Comparison of ENCODE assay signal across 22 cellular contexts in the genomic region with DNA sequence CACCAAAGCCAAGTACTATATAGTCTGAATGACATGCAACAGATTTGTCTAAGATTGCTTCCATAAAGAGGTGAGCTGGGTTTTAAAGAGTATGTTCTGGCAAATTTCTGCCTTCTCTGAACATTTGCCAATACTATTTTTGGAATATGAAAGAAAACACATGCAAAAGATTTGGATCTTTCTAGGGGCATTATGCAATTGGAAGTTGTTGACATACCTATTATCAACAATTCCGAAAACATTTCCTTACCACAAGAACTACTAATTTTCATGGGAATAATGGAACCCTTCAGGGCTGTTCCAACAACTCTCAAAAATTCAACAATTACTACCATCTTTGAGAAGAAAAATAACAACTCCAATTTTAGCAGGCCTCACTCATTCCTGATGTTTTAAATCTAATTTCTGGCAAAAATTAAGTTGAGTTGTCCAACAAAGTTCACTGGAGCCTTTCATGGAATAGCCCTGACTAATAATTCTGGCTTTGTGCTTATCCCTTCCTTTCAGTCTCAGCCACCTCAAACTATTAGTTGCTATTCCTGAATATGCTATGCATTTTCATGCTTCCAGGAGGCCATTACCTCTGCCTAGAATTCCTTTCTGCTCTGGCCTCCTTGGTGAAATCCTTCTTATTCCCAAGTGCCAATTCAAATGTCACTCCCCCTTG.
A peak's percentile ranks its signal among the peaks of the same experiment; 100 is the strongest.
DNase-seq lines count a peak whose midpoint lies in the region; ATAC-seq and TF ChIP-seq lines count a peak whose summit lies in the region.
"Had no signal": no experiment of that assay in that cellular context is flagged by ENCODE, and none has a peak within 500 bp of the region (broad histone marks: within the 10 kb centered on the region; RNA-seq: fewer than 3 reads in every experiment).

No MANE protein-coding gene starts in this region.

- H3K4me3 ChIP-seq in urinary bladder (ENCODE audit: low read depth, low read length): no peak overlapping the region
- H3K4me3 ChIP-seq: hepatocyte, tibial nerve had no signal

- peaks cover 4% of the 10 kb centered on the region for H3K36me3 Mint-ChIP-seq in nephron (ENCODE audit: low read depth)

- ATAC-seq in SK-N-SH treated with all-trans-retinoic acid at 6 μM for 48 hours: no peak
- no peak for ATAC-seq in omental fat pad (ENCODE audit: low FRiP score)
- no peak for ATAC-seq in GM18519 (IDR thresholded peaks at IDR 0.05; ENCODE audit: low FRiP score, unreplicated experiment)
- ATAC-seq: activated CD4-positive, CD25-positive, alpha-beta regulatory T cell treated with anti-CD3 and anti-CD28 coated beads, Interleukin-2, amount 50 U/mL, for 24 hours had no signal

- peak overlapping the region; percentile 50 for H3K27ac ChIP-seq in urinary bladder (ENCODE audit: low read depth)
- H3K27ac ChIP-seq: C4-2B, epithelial cell of prostate had no signal

- no peaks in the 10 kb centered on the region for H3K27me3 Mint-ChIP-seq in nephron (ENCODE audit: low read depth)
- H3K27me3 Mint-ChIP-seq: IgD-negative memory B cell had no signal

- H3K27ac Mint-ChIP-seq in nephron: peak overlapping the region; percentile 19 to 70 (median 68)
- H3K27ac Mint-ChIP-seq: IgD-negative memory B cell had no signal

- H3K4me3 Mint-ChIP-seq in nephron: no peak overlapping the region
- H3K4me3 Mint-ChIP-seq: IgD-negative memory B cell had no signal

- no peaks in the 10 kb centered on the region for H3K36me3 ChIP-seq in urinary bladder (ENCODE audit: insufficient read depth)
- H3K36me3 ChIP-seq: tibial nerve had no signal

- no peaks in the 10 kb centered on the region for H3K9me3 Mint-ChIP-seq in nephron
- H3K9me3 Mint-ChIP-seq: IgD-negative memory B cell had no signal

- 17% methylated on average over 1 of the region's 1 CpG for WGBS in urinary bladder

- DNase-seq in fibroblast of peridontal ligament (ENCODE audit: extremely low read depth): peak; percentile 62
- DNase-seq in cerebellum (ENCODE audit: low spot score): no peak
- no peak for DNase-seq in DMS53 (lab: John Stamatoyannopoulos, UW)
- no peak for DNase-seq in omental fat pad (ENCODE audit: low spot score)
- DNase-seq: amygdala; dermis blood vessel endothelial cell; midbrain; NCI-H1930; NCI-H526; stimulated activated CD4-positive, alpha-beta T cell treated with anti-CD3 and anti-CD28 coated beads, Interleukin-4, amount 100 ng/mL, for 4 hours; stimulated activated CD8-positive, alpha-beta memory T cell treated with anti-CD3 and anti-CD28 coated beads, Interleukin-4, amount 100 ng/mL, for 48 hours; T-helper 9 cell had no signal

- H3K4me1 ChIP-seq in urinary bladder (ENCODE audit: insufficient read depth): no peaks in the 10 kb centered on the region

- TF ChIP-seq CTCF in nephron (IDR thresholded peaks at IDR 0.05; ENCODE audit: unreplicated experiment in 3 of 3): no peak
- TF ChIP-seq CTCF in omental fat pad (IDR thresholded peaks at IDR 0.05): no peak

- H3K4me1 Mint-ChIP-seq in nephron: peaks cover 61% of the 10 kb centered on the region

TF ChIP-seq in SK-N-SH treated with all-trans-retinoic acid at 6 μM for 48 hours, 23 proteins besides CTCF, POLR2A, EP300 and RAD21:
- peak; percentile 74 for TF ChIP-seq ISL1 (CRISPR knock-in tag; IDR thresholded peaks at IDR 0.05)
- TF ChIP-seq ZNF8 (CRISPR knock-in tag; IDR thresholded peaks at IDR 0.05): no peak
- 0 out of 2 replicates have a peak, but pooled peaks have one; percentile 10 for TF ChIP-seq TCF4 (CRISPR knock-in tag; IDR thresholded peaks at IDR 0.05; ENCODE audit: borderline replicate concordance)
- TF ChIP-seq SNAI2 (CRISPR knock-in tag; IDR thresholded peaks at IDR 0.05): no peak
- no peak for TF ChIP-seq OSR1 (CRISPR knock-in tag; IDR thresholded peaks at IDR 0.05)
- TF ChIP-seq, protein P1, sequence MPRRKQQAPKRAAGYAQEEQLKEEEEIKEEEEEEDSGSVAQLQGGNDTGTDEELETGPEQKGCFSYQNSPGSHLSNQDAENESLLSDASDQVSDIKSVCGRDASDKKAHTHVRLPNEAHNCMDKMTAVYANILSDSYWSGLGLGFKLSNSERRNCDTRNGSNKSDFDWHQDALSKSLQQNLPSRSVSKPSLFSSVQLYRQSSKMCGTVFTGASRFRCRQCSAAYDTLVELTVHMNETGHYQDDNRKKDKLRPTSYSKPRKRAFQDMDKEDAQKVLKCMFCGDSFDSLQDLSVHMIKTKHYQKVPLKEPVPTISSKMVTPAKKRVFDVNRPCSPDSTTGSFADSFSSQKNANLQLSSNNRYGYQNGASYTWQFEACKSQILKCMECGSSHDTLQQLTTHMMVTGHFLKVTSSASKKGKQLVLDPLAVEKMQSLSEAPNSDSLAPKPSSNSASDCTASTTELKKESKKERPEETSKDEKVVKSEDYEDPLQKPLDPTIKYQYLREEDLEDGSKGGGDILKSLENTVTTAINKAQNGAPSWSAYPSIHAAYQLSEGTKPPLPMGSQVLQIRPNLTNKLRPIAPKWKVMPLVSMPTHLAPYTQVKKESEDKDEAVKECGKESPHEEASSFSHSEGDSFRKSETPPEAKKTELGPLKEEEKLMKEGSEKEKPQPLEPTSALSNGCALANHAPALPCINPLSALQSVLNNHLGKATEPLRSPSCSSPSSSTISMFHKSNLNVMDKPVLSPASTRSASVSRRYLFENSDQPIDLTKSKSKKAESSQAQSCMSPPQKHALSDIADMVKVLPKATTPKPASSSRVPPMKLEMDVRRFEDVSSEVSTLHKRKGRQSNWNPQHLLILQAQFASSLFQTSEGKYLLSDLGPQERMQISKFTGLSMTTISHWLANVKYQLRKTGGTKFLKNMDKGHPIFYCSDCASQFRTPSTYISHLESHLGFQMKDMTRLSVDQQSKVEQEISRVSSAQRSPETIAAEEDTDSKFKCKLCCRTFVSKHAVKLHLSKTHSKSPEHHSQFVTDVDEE (CRISPR knock-in tag; IDR thresholded peaks at IDR 0.05): no peak
- no peak for TF ChIP-seq RARB (CRISPR knock-in tag; IDR thresholded peaks at IDR 0.05)
- TF ChIP-seq ARNTL (CRISPR knock-in tag; IDR thresholded peaks at IDR 0.05; ENCODE audit: borderline replicate concordance, low read depth): no peak
